Comparison of ENCODE assay signal across 1 cellular context in genomic region chr19:54189668-54190502, GRCh38.
TF ChIP-seq lines count a peak whose summit lies in the region.

No MANE protein-coding gene starts in this region.

TF ChIP-seq in HEK293, 187 proteins besides CTCF, POLR2A, EP300 and RAD21 (continued from another document):
- TF ChIP-seq OSR2 (tag by site-specific recombination; IDR thresholded peaks at IDR 0.05) (peak; percentile 9; the same call in 1 of the 2 replicates), ZNF133 (tag by site-specific recombination; IDR thresholded peaks at IDR 0.05) (no peak), ZNF23 (tag by site-specific recombination; IDR thresholded peaks at IDR 0.05; ENCODE audit: borderline replicate concordance) (no peak), ZNF473 (tag by site-specific recombination; IDR thresholded peaks at IDR 0.05) (no peak), ZXDB (tag by site-specific recombination; IDR thresholded peaks at IDR 0.05) (peak; percentile 92), ZNF155 (tag by site-specific recombination; IDR thresholded peaks at IDR 0.05) (0 out of 2 replicates have a peak, but pooled peaks have one; percentile 22), ATF2 (tag by site-specific recombination; IDR thresholded peaks at IDR 0.05; ENCODE audit: low read depth) (peak; percentile 33), ZNF2 (tag by site-specific recombination; IDR thresholded peaks at IDR 0.05) (peak; percentile 74), ZBTB8A (tag by site-specific recombination; IDR thresholded peaks at IDR 0.05) (peak; percentile 28; the same call in 1 of the 2 replicates), ZNF341 (tag by site-specific recombination; IDR thresholded peaks at IDR 0.05; ENCODE audit: low read depth) (peak; percentile 81)
- TF ChIP-seq, protein P1, sequence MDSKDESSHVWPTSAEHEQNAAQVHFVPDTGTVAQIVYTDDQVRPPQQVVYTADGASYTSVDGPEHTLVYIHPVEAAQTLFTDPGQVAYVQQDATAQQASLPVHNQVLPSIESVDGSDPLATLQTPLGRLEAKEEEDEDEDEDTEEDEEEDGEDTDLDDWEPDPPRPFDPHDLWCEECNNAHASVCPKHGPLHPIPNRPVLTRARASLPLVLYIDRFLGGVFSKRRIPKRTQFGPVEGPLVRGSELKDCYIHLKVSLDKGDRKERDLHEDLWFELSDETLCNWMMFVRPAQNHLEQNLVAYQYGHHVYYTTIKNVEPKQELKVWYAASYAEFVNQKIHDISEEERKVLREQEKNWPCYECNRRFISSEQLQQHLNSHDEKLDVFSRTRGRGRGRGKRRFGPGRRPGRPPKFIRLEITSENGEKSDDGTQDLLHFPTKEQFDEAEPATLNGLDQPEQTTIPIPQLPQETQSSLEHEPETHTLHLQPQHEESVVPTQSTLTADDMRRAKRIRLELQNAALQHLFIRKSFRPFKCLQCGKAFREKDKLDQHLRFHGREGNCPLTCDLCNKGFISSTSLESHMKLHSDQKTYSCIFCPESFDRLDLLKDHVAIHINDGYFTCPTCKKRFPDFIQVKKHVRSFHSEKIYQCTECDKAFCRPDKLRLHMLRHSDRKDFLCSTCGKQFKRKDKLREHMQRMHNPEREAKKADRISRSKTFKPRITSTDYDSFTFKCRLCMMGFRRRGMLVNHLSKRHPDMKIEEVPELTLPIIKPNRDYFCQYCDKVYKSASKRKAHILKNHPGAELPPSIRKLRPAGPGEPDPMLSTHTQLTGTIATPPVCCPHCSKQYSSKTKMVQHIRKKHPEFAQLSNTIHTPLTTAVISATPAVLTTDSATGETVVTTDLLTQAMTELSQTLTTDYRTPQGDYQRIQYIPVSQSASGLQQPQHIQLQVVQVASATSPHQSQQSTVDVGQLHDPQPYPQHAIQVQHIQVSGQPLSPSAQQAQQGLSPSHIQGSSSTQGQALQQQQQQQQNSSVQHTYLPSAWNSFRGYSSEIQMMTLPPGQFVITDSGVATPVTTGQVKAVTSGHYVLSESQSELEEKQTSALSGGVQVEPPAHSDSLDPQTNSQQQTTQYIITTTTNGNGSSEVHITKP (tag by site-specific recombination; IDR thresholded peaks at IDR 0.05) = peak; percentile 92
- TF ChIP-seq, protein P2, sequence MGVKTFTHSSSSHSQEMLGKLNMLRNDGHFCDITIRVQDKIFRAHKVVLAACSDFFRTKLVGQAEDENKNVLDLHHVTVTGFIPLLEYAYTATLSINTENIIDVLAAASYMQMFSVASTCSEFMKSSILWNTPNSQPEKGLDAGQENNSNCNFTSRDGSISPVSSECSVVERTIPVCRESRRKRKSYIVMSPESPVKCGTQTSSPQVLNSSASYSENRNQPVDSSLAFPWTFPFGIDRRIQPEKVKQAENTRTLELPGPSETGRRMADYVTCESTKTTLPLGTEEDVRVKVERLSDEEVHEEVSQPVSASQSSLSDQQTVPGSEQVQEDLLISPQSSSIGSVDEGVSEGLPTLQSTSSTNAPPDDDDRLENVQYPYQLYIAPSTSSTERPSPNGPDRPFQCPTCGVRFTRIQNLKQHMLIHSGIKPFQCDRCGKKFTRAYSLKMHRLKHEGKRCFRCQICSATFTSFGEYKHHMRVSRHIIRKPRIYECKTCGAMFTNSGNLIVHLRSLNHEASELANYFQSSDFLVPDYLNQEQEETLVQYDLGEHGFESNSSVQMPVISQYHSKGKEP (tag by site-specific recombination; IDR thresholded peaks at IDR 0.05) = no peak
- TF ChIP-seq, protein P3, sequence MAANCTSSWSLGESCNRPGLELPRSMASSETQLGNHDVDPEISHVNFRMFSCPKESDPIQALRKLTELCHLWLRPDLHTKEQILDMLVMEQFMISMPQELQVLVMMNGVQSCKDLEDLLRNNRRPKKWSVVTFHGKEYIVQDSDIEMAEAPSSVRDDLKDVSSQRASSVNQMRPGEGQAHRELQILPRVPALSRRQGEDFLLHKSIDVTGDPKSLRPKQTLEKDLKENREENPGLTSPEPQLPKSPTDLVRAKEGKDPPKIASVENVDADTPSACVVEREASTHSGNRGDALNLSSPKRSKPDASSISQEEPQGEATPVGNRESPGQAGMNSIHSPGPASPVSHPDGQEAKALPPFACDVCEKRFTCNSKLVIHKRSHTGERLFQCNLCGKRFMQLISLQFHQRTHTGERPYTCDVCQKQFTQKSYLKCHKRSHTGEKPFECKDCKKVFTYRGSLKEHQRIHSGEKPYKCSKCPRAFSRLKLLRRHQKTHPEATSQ (tag by site-specific recombination; IDR thresholded peaks at IDR 0.05) = no peak
- TF ChIP-seq, protein P4, sequence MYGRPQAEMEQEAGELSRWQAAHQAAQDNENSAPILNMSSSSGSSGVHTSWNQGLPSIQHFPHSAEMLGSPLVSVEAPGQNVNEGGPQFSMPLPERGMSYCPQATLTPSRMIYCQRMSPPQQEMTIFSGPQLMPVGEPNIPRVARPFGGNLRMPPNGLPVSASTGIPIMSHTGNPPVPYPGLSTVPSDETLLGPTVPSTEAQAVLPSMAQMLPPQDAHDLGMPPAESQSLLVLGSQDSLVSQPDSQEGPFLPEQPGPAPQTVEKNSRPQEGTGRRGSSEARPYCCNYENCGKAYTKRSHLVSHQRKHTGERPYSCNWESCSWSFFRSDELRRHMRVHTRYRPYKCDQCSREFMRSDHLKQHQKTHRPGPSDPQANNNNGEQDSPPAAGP (tag by site-specific recombination; IDR thresholded peaks at IDR 0.05) = peak; percentile 86
- TF ChIP-seq, protein P5, sequence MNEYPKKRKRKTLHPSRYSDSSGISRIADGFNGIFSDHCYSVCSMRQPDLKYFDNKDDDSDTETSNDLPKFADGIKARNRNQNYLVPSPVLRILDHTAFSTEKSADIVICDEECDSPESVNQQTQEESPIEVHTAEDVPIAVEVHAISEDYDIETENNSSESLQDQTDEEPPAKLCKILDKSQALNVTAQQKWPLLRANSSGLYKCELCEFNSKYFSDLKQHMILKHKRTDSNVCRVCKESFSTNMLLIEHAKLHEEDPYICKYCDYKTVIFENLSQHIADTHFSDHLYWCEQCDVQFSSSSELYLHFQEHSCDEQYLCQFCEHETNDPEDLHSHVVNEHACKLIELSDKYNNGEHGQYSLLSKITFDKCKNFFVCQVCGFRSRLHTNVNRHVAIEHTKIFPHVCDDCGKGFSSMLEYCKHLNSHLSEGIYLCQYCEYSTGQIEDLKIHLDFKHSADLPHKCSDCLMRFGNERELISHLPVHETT (tag by site-specific recombination; IDR thresholded peaks at IDR 0.05) = no peak
- TF ChIP-seq, protein P6, sequence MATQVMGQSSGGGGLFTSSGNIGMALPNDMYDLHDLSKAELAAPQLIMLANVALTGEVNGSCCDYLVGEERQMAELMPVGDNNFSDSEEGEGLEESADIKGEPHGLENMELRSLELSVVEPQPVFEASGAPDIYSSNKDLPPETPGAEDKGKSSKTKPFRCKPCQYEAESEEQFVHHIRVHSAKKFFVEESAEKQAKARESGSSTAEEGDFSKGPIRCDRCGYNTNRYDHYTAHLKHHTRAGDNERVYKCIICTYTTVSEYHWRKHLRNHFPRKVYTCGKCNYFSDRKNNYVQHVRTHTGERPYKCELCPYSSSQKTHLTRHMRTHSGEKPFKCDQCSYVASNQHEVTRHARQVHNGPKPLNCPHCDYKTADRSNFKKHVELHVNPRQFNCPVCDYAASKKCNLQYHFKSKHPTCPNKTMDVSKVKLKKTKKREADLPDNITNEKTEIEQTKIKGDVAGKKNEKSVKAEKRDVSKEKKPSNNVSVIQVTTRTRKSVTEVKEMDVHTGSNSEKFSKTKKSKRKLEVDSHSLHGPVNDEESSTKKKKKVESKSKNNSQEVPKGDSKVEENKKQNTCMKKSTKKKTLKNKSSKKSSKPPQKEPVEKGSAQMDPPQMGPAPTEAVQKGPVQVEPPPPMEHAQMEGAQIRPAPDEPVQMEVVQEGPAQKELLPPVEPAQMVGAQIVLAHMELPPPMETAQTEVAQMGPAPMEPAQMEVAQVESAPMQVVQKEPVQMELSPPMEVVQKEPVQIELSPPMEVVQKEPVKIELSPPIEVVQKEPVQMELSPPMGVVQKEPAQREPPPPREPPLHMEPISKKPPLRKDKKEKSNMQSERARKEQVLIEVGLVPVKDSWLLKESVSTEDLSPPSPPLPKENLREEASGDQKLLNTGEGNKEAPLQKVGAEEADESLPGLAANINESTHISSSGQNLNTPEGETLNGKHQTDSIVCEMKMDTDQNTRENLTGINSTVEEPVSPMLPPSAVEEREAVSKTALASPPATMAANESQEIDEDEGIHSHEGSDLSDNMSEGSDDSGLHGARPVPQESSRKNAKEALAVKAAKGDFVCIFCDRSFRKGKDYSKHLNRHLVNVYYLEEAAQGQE (tag by site-specific recombination; IDR thresholded peaks at IDR 0.05) = peak; percentile 33
